In the genomic region with DNA sequence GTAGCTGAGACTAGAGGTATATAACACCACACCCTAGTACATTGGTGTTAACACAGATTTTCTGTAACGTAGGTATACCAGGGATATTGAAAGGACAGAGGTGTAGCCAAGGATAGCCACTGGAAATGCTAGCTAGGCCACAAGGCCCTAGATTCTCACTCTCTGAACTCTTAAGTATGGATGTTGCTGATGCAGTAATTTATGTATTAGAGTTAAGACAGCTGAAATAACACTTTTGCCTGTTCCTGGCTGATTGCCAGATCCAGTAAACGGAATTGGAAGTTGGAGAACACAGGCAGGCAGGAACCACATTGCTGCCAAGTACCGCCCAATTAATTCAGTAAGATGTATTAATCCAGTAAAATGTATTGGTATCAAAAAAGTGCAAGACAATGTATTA, we compare ENCODE assay signal across 9 cellular contexts. TPM values are rescaled to one million over a fixed set of nuclear protein-coding genes. Genes with fewer than 3 reads are reported as not detected.
DNase-seq lines count a peak whose midpoint lies in the region; ATAC-seq and TF ChIP-seq lines count a peak whose summit lies in the region.
"Had no signal": no experiment of that assay in that cellular context is flagged by ENCODE, and none has a peak within 500 bp of the region (broad histone marks: within the 10 kb centered on the region; RNA-seq: fewer than 3 reads in every experiment).

No MANE protein-coding gene starts in this region.

- no peaks in the 10 kb centered on the region for H3K36me3 ChIP-seq in muscle layer of colon (ENCODE audit: insufficient read depth, low read length)

- no peaks in the 10 kb centered on the region for H3K36me3 Mint-ChIP-seq in IgD-negative memory B cell

- H3K27ac ChIP-seq in muscle layer of colon (ENCODE audit: low read depth, low read length) = peak overlapping the region; percentile 38

- no peaks in the 10 kb centered on the region for H3K27me3 Mint-ChIP-seq in IgD-negative memory B cell

- H3K9me3 Mint-ChIP-seq in IgD-negative memory B cell = no peaks in the 10 kb centered on the region

- H3K9me3 ChIP-seq in muscle layer of colon (ENCODE audit: low read length) = no peaks in the 10 kb centered on the region

- H3K27me3 ChIP-seq in muscle layer of colon (ENCODE audit: control insufficient read depth in 1 of 2, insufficient read depth in 2 of 2, low read length in 2 of 2) = no peaks in the 10 kb centered on the region

- TF ChIP-seq CTCF in AG09309 (IDR thresholded peaks at IDR 0.05; ENCODE audit: control insufficient read depth, insufficient read depth, low read depth, low read length, missing control alignments) = no peak
- TF ChIP-seq CTCF in cardiac fibroblast (IDR thresholded peaks at IDR 0.05; ENCODE audit: low read depth, low read length) = no peak

- H3K4me1 Mint-ChIP-seq in IgD-negative memory B cell = peaks cover 30 to 45% (median 38%) of the 10 kb centered on the region in 3 donors

- peak overlapping the region in 2 of 3 donors; percentile 67 to 71 for H3K27ac Mint-ChIP-seq in IgD-negative memory B cell

- H3K4me3 ChIP-seq in AG09309 (ENCODE audit: control insufficient read depth, low read depth, low read length) (peak overlapping the region; percentile 94), cardiac fibroblast (replicated peaks in 1 of 2; ENCODE audit: low read depth in 2 of 2, low read length in 2 of 2) (peak overlapping the region; percentile 95 to 98), muscle layer of colon (ENCODE audit: low read depth in 1 of 2, low read length in 2 of 2) (peak overlapping the region in 1 of 2 donors; percentile 98)

- H3K9ac ChIP-seq in muscle layer of colon (ENCODE audit: low read length) = no peak overlapping the region

- DNase-seq in AG09309 (ENCODE audit: low read depth) (no peak), cardiac fibroblast (ENCODE audit: low read depth in 2 of 2) (peak; percentile 46 to 62), Ammon's horn (ENCODE audit: low spot score) (no peak), NCI-H1436 (lab: John Stamatoyannopoulos, UW) (no peak), NCI-H1930 (lab: John Stamatoyannopoulos, UW) (no peak)
- DNase-seq: GOT3 had no signal

- H3K4me3 Mint-ChIP-seq in IgD-negative memory B cell = peak overlapping the region in 1 of 4 donors; percentile 69

- no peak for ATAC-seq in GM21529 (IDR thresholded peaks at IDR 0.05; ENCODE audit: unreplicated experiment)

- peaks cover 33% of the 10 kb centered on the region for H3K4me1 ChIP-seq in muscle layer of colon (ENCODE audit: insufficient read depth, low read length)

RNA-seq across cellular contexts. Expression of a gene that starts 1.8 kb away (rescaled TPM):
- 20.8 TPM for polyA plus RNA-seq in IgD-negative memory B cell

RNA-seq across cellular contexts. Expression of a gene that starts 34.6 kb away (rescaled TPM):
- not detected for polyA plus RNA-seq in IgD-negative memory B cell

RNA-seq across cellular contexts. Expression of a gene that starts 50.8 kb away (rescaled TPM):
- 0.85 TPM for polyA plus RNA-seq in IgD-negative memory B cell

Comparison
In these comparisons a context has a peak if more than half of its experiments do, and no peak if none do; other contexts are left out.
1. DNase-seq: peak in cardiac fibroblast (2 of 2); none in AG09309 (single experiment), Ammon's horn (single experiment), NCI-H1436 (single experiment) and NCI-H1930 (0 of 2).